ENCODE assay signal across 23 cellular contexts in the genomic region with DNA sequence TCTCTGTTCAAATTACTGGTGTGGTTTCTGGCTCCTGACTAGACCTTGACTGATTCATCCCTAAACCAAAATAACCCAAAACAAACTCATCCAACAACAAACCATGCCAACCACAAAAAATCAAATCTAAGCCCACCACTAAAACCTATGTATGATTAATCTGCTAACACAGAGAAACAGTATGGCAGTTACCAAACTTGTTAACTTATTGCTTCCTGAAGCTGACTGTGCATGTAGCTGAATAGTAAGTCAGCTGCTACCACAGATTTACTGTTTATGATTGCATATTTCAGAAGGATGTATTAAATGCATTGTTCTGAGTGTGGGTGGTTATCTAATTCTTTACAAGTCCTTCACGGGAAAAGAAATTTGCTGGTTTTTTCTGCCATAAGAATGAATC.
DNase-seq lines count a peak whose midpoint lies in the region; ATAC-seq and TF ChIP-seq lines count a peak whose summit lies in the region.
"Had no signal": no experiment of that assay in that cellular context is flagged by ENCODE, and none has a peak within 500 bp of the region (broad histone marks: within the 10 kb centered on the region; RNA-seq: fewer than 3 reads in every experiment).

No MANE protein-coding gene starts in this region.

- H3K27ac ChIP-seq in osteoblast (ENCODE audit: low read depth, low read length) (peak overlapping the region; percentile 65), OCI-LY7 (ENCODE audit: low read depth, low read length, poor library complexity, severe bottlenecking) (no peak overlapping the region)

- H4K20me1 ChIP-seq in osteoblast (ENCODE audit: insufficient read depth, low read length) (no peaks in the 10 kb centered on the region), OCI-LY7 (ENCODE audit: insufficient read depth, low read length) (no peaks in the 10 kb centered on the region)

- CTCF ChIA-PET in OCI-LY7 (lab: Charles Lee; ENCODE audit: unreplicated experiment): no interaction called here

- no peak overlapping the region for H3K27ac Mint-ChIP-seq in endothelial cell (ENCODE audit: unreplicated experiment)
- H3K27ac Mint-ChIP-seq: activated B cell treated with CpG ODN at 0.5 μM for 24 hours; activated CD4-positive, alpha-beta memory T cell treated with anti-CD3 and anti-CD28 coated beads, Interleukin-2, amount 10 ng/mL, durations not matched to agents 7 days and 5 days; activated T-cell treated with anti-CD3 and anti-CD28 coated beads, Interleukin-2, amount 50 U/mL, for 24 hours; CD8-positive, alpha-beta T cell; naive thymus-derived CD4-positive, alpha-beta T cell had no signal

- H3K9me3 ChIP-seq in adipocyte (ENCODE audit: control insufficient read depth, low read length) (peaks cover 6% of the 10 kb centered on the region), osteoblast (ENCODE audit: low read depth, low read length) (no peaks in the 10 kb centered on the region), OCI-LY7 (ENCODE audit: low read length) (no peaks in the 10 kb centered on the region)

- no peak for ATAC-seq in SK-N-SH treated with all-trans-retinoic acid at 6 μM for 48 hours
- ATAC-seq: CD8-positive, alpha-beta T cell; naive thymus-derived CD4-positive, alpha-beta T cell had no signal

- H3K4me3 ChIP-seq in AG10803 (ENCODE audit: low read length) (no peak overlapping the region), adipocyte (ENCODE audit: low read length) (no peak overlapping the region), osteoblast (ENCODE audit: insufficient read depth, low read length) (no peak overlapping the region), OCI-LY7 (ENCODE audit: low read depth, low read length, poor library complexity, severe bottlenecking) (no peak overlapping the region)

- no peak for TF ChIP-seq CTCF in AG10803 (conservative IDR thresholded peaks at IDR 0.05; ENCODE audit: low read length)
- TF ChIP-seq CTCF in osteoblast (IDR thresholded peaks at IDR 0.05; ENCODE audit: extremely low read depth, low read depth, low read length): no peak
- no peak for TF ChIP-seq CTCF in endothelial cell (IDR thresholded peaks at IDR 0.05; ENCODE audit: unreplicated experiment)
- no peak for TF ChIP-seq CTCF in OCI-LY7 (conservative IDR thresholded peaks at IDR 0.05; ENCODE audit: low read length)

- DNase-seq in AG10803 (ENCODE audit: low read depth) (peak; percentile 96), HS-5 (ENCODE audit: low read depth) (peak; percentile 78), adipocyte (ENCODE audit: low read depth) (no peak), osteoblast (ENCODE audit: insufficient read length, low spot score, missing footprints) (peak; percentile 39), endothelial cell (ENCODE audit: low spot score) (no peak), OCI-LY7 (ENCODE audit: low spot score) (no peak), MV-4-11 (lab: John Stamatoyannopoulos, UW) (no peak)
- DNase-seq: activated B cell treated with CpG ODN at 0.5 μM for 24 hours; activated CD4-positive, alpha-beta memory T cell treated with anti-CD3 and anti-CD28 coated beads, Interleukin-2, amount 10 ng/mL, durations not matched to agents 7 days and 5 days; activated naive CD4-positive, alpha-beta T cell treated with Interleukin-2 at 50 U/mL for 16 hours; activated T-cell treated with anti-CD3 and anti-CD28 coated beads, Interleukin-2, amount 50 U/mL, for 24 hours; aorta; CD8-positive, alpha-beta T cell; cerebellar nuclear complex; hypothalamus; Kasumi-1; kidney; naive thymus-derived CD4-positive, alpha-beta T cell; NCI-H1417; NCI-H2171 treated with DMSO at 0.1 percent for 48 hours; NCI-H69; stimulated activated CD4-positive, alpha-beta T cell treated with anti-CD3 and anti-CD28 coated beads, Interleukin-4, amount 100 ng/mL, for 24 hours had no signal

- H3K36me3 Mint-ChIP-seq in endothelial cell (ENCODE audit: low read depth, unreplicated experiment): peaks cover 15% of the 10 kb centered on the region

- H3K4me2 ChIP-seq in osteoblast (ENCODE audit: insufficient read depth, low read length) (no peak overlapping the region), OCI-LY7 (ENCODE audit: low read length) (no peak overlapping the region)

- no peak overlapping the region for H3K4me3 Mint-ChIP-seq in endothelial cell (ENCODE audit: unreplicated experiment)
- H3K4me3 Mint-ChIP-seq: activated B cell treated with CpG ODN at 0.5 μM for 24 hours; activated CD4-positive, alpha-beta memory T cell treated with anti-CD3 and anti-CD28 coated beads, Interleukin-2, amount 10 ng/mL, durations not matched to agents 7 days and 5 days; activated T-cell treated with anti-CD3 and anti-CD28 coated beads, Interleukin-2, amount 50 U/mL, for 24 hours; CD8-positive, alpha-beta T cell; naive thymus-derived CD4-positive, alpha-beta T cell had no signal

- H3K4me1 Mint-ChIP-seq in endothelial cell (ENCODE audit: unreplicated experiment): peaks cover 10% of the 10 kb centered on the region
- H3K4me1 Mint-ChIP-seq: activated B cell treated with CpG ODN at 0.5 μM for 24 hours had no signal

- H3K9me3 Mint-ChIP-seq in endothelial cell (ENCODE audit: unreplicated experiment): no peaks in the 10 kb centered on the region
- H3K9me3 Mint-ChIP-seq: activated CD4-positive, alpha-beta memory T cell treated with anti-CD3 and anti-CD28 coated beads, Interleukin-2, amount 10 ng/mL, durations not matched to agents 7 days and 5 days; activated T-cell treated with anti-CD3 and anti-CD28 coated beads, Interleukin-2, amount 50 U/mL, for 24 hours had no signal

- H3K27me3 ChIP-seq in adipocyte (replicated peaks; ENCODE audit: control insufficient read depth, insufficient read depth, low read length): no peaks in the 10 kb centered on the region
- no peaks in the 10 kb centered on the region for H3K27me3 ChIP-seq in osteoblast (ENCODE audit: insufficient read depth, low read length)

- H3K4me1 ChIP-seq in adipocyte (ENCODE audit: control insufficient read depth, insufficient read depth, low read length) (peaks cover 12% of the 10 kb centered on the region), osteoblast (ENCODE audit: insufficient read depth, low read length) (peaks cover 19% of the 10 kb centered on the region), OCI-LY7 (ENCODE audit: insufficient read depth, low read length, poor library complexity, severe bottlenecking) (no peaks in the 10 kb centered on the region)

- H3K79me2 ChIP-seq in osteoblast (ENCODE audit: insufficient read depth, low read length): no peaks in the 10 kb centered on the region
- no peaks in the 10 kb centered on the region for H3K79me2 ChIP-seq in OCI-LY7 (ENCODE audit: insufficient read depth, low read depth, low read length)

- intact Hi-C loops in OCI-LY7 (cut with micrococcal nuclease; ENCODE audit: unreplicated experiment): no loop called here

- no TSS peak for BruUV-seq in OCI-LY7 (replicated peaks; lab: Mats Ljungman, UMichigan)

- H3K9me2 ChIP-seq in OCI-LY7 (ENCODE audit: insufficient read depth, low read length): no peaks in the 10 kb centered on the region

- H3K9ac ChIP-seq in adipocyte (ENCODE audit: low read length): peak overlapping the region; percentile 31

- peaks cover 24% of the 10 kb centered on the region for H3K36me3 ChIP-seq in adipocyte (ENCODE audit: control insufficient read depth, insufficient read depth, low read length, severe bottlenecking)
- H3K36me3 ChIP-seq in osteoblast (ENCODE audit: insufficient read depth, low read length): no peaks in the 10 kb centered on the region
- no peaks in the 10 kb centered on the region for H3K36me3 ChIP-seq in OCI-LY7 (ENCODE audit: insufficient read depth, low read length)

- POLR2A ChIA-PET in OCI-LY7 (lab: Charles Lee): no interaction called here

- no peak overlapping the region for H2AFZ ChIP-seq in osteoblast (ENCODE audit: low read length)
- H2AFZ ChIP-seq in OCI-LY7 (ENCODE audit: low read length): no peak overlapping the region

- no peaks in the 10 kb centered on the region for H3K27me3 Mint-ChIP-seq in endothelial cell (ENCODE audit: unreplicated experiment)
- H3K27me3 Mint-ChIP-seq: activated B cell treated with CpG ODN at 0.5 μM for 24 hours; activated CD4-positive, alpha-beta memory T cell treated with anti-CD3 and anti-CD28 coated beads, Interleukin-2, amount 10 ng/mL, durations not matched to agents 7 days and 5 days; activated T-cell treated with anti-CD3 and anti-CD28 coated beads, Interleukin-2, amount 50 U/mL, for 24 hours had no signal

TF ChIP-seq in SK-N-SH treated with all-trans-retinoic acid at 6 μM for 48 hours, 23 proteins besides CTCF, POLR2A, EP300 and RAD21 (continues in another document):
- TF ChIP-seq ZFP30 (CRISPR knock-in tag; IDR thresholded peaks at IDR 0.05) (no peak), CSDC2 (CRISPR knock-in tag; IDR thresholded peaks at IDR 0.05) (no peak), GLIS3 (CRISPR knock-in tag; IDR thresholded peaks at IDR 0.05) (no peak), ZC3H10 (CRISPR knock-in tag; IDR thresholded peaks at IDR 0.05) (no peak), BACH2 (CRISPR knock-in tag; IDR thresholded peaks at IDR 0.05; ENCODE audit: borderline replicate concordance) (no peak), ZFP3 (CRISPR knock-in tag; IDR thresholded peaks at IDR 0.05) (no peak), PPARA (CRISPR knock-in tag; IDR thresholded peaks at IDR 0.05; ENCODE audit: borderline replicate concordance) (no peak), ZNF565 (CRISPR knock-in tag; conservative IDR thresholded peaks at IDR 0.05; ENCODE audit: low read depth) (no peak), SNAI2 (CRISPR knock-in tag; IDR thresholded peaks at IDR 0.05) (no peak), TOX (CRISPR knock-in tag; IDR thresholded peaks at IDR 0.05; ENCODE audit: borderline replicate concordance) (no peak), ZNF70 (CRISPR knock-in tag; IDR thresholded peaks at IDR 0.05) (no peak), ZNF8 (CRISPR knock-in tag; IDR thresholded peaks at IDR 0.05) (no peak)
- TF ChIP-seq, protein P1, sequence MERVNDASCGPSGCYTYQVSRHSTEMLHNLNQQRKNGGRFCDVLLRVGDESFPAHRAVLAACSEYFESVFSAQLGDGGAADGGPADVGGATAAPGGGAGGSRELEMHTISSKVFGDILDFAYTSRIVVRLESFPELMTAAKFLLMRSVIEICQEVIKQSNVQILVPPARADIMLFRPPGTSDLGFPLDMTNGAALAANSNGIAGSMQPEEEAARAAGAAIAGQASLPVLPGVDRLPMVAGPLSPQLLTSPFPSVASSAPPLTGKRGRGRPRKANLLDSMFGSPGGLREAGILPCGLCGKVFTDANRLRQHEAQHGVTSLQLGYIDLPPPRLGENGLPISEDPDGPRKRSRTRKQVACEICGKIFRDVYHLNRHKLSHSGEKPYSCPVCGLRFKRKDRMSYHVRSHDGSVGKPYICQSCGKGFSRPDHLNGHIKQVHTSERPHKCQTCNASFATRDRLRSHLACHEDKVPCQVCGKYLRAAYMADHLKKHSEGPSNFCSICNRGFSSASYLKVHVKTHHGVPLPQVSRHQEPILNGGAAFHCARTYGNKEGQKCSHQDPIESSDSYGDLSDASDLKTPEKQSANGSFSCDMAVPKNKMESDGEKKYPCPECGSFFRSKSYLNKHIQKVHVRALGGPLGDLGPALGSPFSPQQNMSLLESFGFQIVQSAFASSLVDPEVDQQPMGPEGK (CRISPR knock-in tag; IDR thresholded peaks at IDR 0.05; ENCODE audit: borderline replicate concordance): no peak

Comparison
In these comparisons a context has a peak if more than half of its experiments do, and no peak if none do; other contexts are left out.
1. DNase-seq: peak in AG10803 (single experiment), HS-5 (single experiment) and osteoblast (single experiment); none in adipocyte (single experiment), endothelial cell (single experiment), OCI-LY7 (single experiment) and MV-4-11 (single experiment).